In genomic region chr7:36107926-36108631, GRCh38 we compare ENCODE assay signal across 1 cellular context.
A peak's percentile ranks its signal among the peaks of the same experiment; 100 is the strongest.
TF ChIP-seq lines count a peak whose summit lies in the region.

No MANE protein-coding gene starts in this region.

TF ChIP-seq in HepG2, 621 proteins besides CTCF, POLR2A, EP300 and RAD21:
- no peak for TF ChIP-seq THAP9 (CRISPR knock-in tag; IDR thresholded peaks at IDR 0.05; ENCODE audit: borderline replicate concordance)
- no peak for TF ChIP-seq ZNF335 (CRISPR knock-in tag; IDR thresholded peaks at IDR 0.05)
- TF ChIP-seq ZNF615 (CRISPR knock-in tag; IDR thresholded peaks at IDR 0.05; ENCODE audit: borderline replicate concordance): no peak
- TF ChIP-seq ZNF331 (CRISPR knock-in tag; IDR thresholded peaks at IDR 0.05): peak; percentile 98
- TF ChIP-seq DR1 (CRISPR knock-in tag; IDR thresholded peaks at IDR 0.05): no peak
- no peak for TF ChIP-seq MXI1 (IDR thresholded peaks at IDR 0.05; ENCODE audit: borderline replicate concordance, low read depth, low read length)
- no peak for TF ChIP-seq YY1 (IDR thresholded peaks at IDR 0.05; ENCODE audit: insufficient read depth, insufficient replicate concordance, low read depth, low read length)
- TF ChIP-seq, protein P1, sequence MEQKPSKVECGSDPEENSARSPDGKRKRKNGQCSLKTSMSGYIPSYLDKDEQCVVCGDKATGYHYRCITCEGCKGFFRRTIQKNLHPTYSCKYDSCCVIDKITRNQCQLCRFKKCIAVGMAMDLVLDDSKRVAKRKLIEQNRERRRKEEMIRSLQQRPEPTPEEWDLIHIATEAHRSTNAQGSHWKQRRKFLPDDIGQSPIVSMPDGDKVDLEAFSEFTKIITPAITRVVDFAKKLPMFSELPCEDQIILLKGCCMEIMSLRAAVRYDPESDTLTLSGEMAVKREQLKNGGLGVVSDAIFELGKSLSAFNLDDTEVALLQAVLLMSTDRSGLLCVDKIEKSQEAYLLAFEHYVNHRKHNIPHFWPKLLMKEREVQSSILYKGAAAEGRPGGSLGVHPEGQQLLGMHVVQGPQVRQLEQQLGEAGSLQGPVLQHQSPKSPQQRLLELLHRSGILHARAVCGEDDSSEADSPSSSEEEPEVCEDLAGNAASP (CRISPR knock-in tag; IDR thresholded peaks at IDR 0.05; ENCODE audit: borderline replicate concordance): no peak
